ENCODE assay signal across 8 cellular contexts in the genomic region with DNA sequence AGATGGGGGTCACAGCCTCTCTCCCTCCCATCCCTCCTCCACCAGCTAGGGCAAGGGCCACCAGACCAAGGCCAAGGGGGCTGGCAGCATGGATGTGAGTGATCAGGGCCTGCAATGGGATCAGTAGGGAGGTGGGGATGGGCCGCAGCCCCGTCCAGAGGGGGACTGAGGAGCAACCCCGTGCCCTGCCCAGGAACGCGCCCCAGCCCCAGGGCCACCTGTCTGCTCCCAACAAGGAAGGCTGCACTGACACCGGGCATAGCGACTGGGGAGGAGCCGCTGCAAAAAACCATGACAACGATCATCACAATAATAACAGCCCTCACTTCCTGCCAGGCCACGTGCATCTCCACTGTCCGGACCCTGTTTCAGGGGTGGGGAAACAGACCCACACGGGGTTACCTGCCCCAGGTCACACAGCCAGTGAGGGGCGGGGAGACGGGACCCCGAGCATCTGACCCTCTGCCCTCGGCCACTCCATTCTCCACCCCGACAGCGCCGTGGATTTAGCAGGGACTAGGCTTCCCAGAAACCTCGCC. TPM values are rescaled to one million over a fixed set of nuclear protein-coding genes. Genes with fewer than 3 reads are reported as not detected.
DNase-seq lines count a peak whose midpoint lies in the region; TF ChIP-seq lines count a peak whose summit lies in the region.

No MANE protein-coding gene starts in this region.

- H3K9me3 ChIP-seq in neuronal stem cell (replicated peaks in 1 of 2; ENCODE audit: control insufficient read depth in 2 of 2, insufficient read depth in 1 of 2, low read depth in 1 of 2, low read length in 2 of 2): no peaks in the 10 kb centered on the region

- DNase-seq in DMS79 (lab: John Stamatoyannopoulos, UW): peak; percentile 13
- peak; percentile 78 for DNase-seq in NAMALWA (ENCODE audit: low spot score)
- DNase-seq in choroid plexus epithelial cell (ENCODE audit: low read depth): peak; percentile 59
- DNase-seq in neuronal stem cell (ENCODE audit: low spot score): no peak
- no peak for DNase-seq in UCSD-AML1 (lab: John Stamatoyannopoulos, UW; ENCODE audit: unreplicated experiment)
- no peak for DNase-seq in middle frontal gyrus (ENCODE audit: extremely low spot score, low spot score)
- no peak for DNase-seq in GM10266 (ENCODE audit: extremely low spot score)
- no peak for DNase-seq in superior temporal gyrus (ENCODE audit: extremely low spot score)

- WGBS in neuronal stem cell (ENCODE audit: extremely low coverage in 2 of 2, insufficient read length in 2 of 2, insufficient replicate concordance in 1 of 2), 2 donors: no CpG with 5 or more reads among the region's 20 CpGs

- no peak overlapping the region for H3K4ac ChIP-seq in neuronal stem cell (ENCODE audit: low read length)

- no peak for TF ChIP-seq CTCF in choroid plexus epithelial cell (conservative IDR thresholded peaks at IDR 0.05; ENCODE audit: low read depth, low read length)
- TF ChIP-seq CTCF in GM10266 (IDR thresholded peaks at IDR 0.05; ENCODE audit: control insufficient read depth, insufficient read depth, low read depth, missing control alignments): no peak

- H3K36me3 ChIP-seq in neuronal stem cell (replicated peaks in 1 of 2; ENCODE audit: control insufficient read depth in 2 of 2, insufficient read depth in 2 of 2, low read length in 2 of 2): no peaks in the 10 kb centered on the region

- H2BK15ac ChIP-seq in neuronal stem cell (ENCODE audit: low read length): peak overlapping the region; percentile 97

- H4K8ac ChIP-seq in neuronal stem cell (ENCODE audit: low read depth, low read length): no peak overlapping the region

- H3K4me1 ChIP-seq in neuronal stem cell (ENCODE audit: control insufficient read depth in 2 of 2, insufficient read depth in 1 of 2, low read depth in 1 of 2, low read length in 2 of 2): peaks cover 28 to 48% of the 10 kb centered on the region in 2 donors

- no peak overlapping the region for H2BK120ac ChIP-seq in neuronal stem cell (ENCODE audit: low read depth, low read length)

- H2BK12ac ChIP-seq in neuronal stem cell (ENCODE audit: low read length): peak overlapping the region; percentile 99

- H3K4me2 ChIP-seq in neuronal stem cell (ENCODE audit: insufficient read depth, low read length, poor library complexity, severe bottlenecking): peak overlapping the region; percentile 24

- peak overlapping the region; percentile 97 for H3K14ac ChIP-seq in neuronal stem cell (ENCODE audit: low read length)

- peaks cover 23% of the 10 kb centered on the region for H3K79me1 ChIP-seq in neuronal stem cell (ENCODE audit: low read depth, low read length)

- H2AK5ac ChIP-seq in neuronal stem cell (ENCODE audit: low read depth, low read length): peak overlapping the region; percentile 95

- H3K18ac ChIP-seq in neuronal stem cell (ENCODE audit: low read length): peak overlapping the region; percentile 91

- H3K23ac ChIP-seq in neuronal stem cell (ENCODE audit: low read depth, low read length, poor library complexity): peak overlapping the region; percentile 55

- peak overlapping the region; percentile 88 for H2BK5ac ChIP-seq in neuronal stem cell (ENCODE audit: low read length)

- H3K27me3 ChIP-seq in neuronal stem cell (ENCODE audit: control insufficient read depth in 3 of 3, insufficient read depth in 3 of 3, low read depth in 1 of 3, low read length in 3 of 3): no peaks in the 10 kb centered on the region

- H4K91ac ChIP-seq in neuronal stem cell (ENCODE audit: low read depth, low read length, poor library complexity): no peak overlapping the region

- H3K9ac ChIP-seq in neuronal stem cell (ENCODE audit: low read depth, low read length, poor library complexity): peak overlapping the region; percentile 55

- H2AFZ ChIP-seq in neuronal stem cell (ENCODE audit: low read length): peak overlapping the region; percentile 66

- H3K4me3 ChIP-seq in choroid plexus epithelial cell (ENCODE audit: low read depth, low read length): no peak overlapping the region
- H3K4me3 ChIP-seq in neuronal stem cell (ENCODE audit: low read length in 2 of 2): peak overlapping the region in 1 of 2 donors; percentile 30

- H3K27ac ChIP-seq in neuronal stem cell (replicated peaks; ENCODE audit: low read length): peak overlapping the region; percentile 47

RNA-seq across cellular contexts. Expression of gene NCOR2, which starts 24.3 kb away (rescaled TPM):
- 80.7 TPM for polyA plus RNA-seq in neuronal stem cell (2013, experiment 1 of 2)
- 80.2 TPM for polyA plus RNA-seq in neuronal stem cell (2013, experiment 2 of 2)

Comparison
In these comparisons a context has a peak if more than half of its experiments do, and no peak if none do; other contexts are left out.
1. DNase-seq: peak in DMS79 (single experiment), NAMALWA (single experiment) and choroid plexus epithelial cell (single experiment); none in neuronal stem cell (single experiment), UCSD-AML1 (single experiment), middle frontal gyrus (single experiment), GM10266 (single experiment) and superior temporal gyrus (single experiment).